In the genomic region with DNA sequence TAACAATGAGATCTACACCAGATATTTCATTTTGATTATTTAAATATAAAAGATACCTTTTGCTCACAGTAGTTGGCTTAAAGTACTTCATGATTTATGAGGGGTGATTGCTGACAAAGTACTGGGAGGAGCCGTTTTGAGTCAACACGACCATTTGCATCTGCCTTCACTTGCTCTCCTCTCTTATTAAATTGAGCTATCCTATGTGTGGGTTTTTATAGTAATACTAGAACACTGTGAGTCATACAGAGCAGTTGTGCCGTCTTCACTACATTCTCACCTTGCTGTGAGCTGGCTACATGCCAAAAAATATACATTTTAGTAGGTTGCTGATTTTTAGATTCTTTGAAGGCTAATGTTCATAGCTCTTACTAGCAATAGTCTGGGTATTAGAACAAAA, we compare ENCODE assay signal across 1 cellular context.
TF ChIP-seq lines count a peak whose summit lies in the region.

No MANE protein-coding gene starts in this region.

TF ChIP-seq in HCT116, 20 proteins besides CTCF, POLR2A, EP300 and RAD21 (continued from another document):
- TF ChIP-seq, protein P1, sequence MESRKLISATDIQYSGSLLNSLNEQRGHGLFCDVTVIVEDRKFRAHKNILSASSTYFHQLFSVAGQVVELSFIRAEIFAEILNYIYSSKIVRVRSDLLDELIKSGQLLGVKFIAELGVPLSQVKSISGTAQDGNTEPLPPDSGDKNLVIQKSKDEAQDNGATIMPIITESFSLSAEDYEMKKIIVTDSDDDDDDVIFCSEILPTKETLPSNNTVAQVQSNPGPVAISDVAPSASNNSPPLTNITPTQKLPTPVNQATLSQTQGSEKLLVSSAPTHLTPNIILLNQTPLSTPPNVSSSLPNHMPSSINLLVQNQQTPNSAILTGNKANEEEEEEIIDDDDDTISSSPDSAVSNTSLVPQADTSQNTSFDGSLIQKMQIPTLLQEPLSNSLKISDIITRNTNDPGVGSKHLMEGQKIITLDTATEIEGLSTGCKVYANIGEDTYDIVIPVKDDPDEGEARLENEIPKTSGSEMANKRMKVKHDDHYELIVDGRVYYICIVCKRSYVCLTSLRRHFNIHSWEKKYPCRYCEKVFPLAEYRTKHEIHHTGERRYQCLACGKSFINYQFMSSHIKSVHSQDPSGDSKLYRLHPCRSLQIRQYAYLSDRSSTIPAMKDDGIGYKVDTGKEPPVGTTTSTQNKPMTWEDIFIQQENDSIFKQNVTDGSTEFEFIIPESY (IDR thresholded peaks at IDR 0.05; ENCODE audit: extremely low read depth, insufficient replicate concordance, low read length), result no peak
